23 cellular contexts compared by ENCODE assay signal in the genomic region with DNA sequence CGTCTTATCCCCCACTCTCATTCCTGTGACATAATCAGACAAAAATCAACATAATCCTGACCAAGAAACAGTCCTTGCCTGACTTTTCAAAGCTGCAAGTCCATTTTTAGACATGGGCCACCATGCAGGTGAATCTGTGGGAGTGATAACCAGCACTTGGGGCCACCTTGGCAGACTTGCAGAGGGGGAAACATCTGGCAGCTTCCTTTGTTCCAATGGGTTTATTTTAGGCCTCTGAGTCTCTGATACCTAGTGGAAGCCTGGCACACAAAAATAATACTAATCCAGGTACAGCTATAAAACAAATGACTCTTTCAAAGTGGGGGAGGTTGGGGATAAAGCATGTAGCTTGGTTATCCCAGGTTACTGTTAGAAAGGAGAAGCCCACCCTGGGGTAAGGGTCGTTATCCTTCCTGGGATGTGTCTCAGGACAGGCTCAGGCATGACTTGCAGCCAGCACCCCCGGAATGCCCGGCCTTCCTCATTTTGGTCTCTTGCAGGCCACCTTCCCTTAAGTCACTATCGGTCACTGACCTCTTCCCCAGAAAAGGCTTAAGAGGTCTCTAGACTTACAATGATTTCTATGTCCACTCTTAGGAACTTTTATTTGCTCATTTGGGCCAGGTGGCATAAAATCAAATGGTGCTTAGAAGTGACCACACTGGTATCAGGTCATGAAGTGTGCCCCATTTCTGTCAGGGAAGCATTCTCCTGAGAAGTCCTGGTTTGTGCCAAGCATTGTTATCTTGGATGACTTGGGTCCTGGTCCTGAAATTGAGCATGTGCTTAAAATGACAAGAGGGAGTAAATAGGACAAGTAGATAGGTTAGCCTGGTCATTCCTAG. TPM values are rescaled to one million over a fixed set of nuclear protein-coding genes. Genes with fewer than 3 reads are reported as not detected.
DNase-seq lines count a peak whose midpoint lies in the region; ATAC-seq, FAIRE-seq and TF ChIP-seq lines count a peak whose summit lies in the region.
"Had no signal": no experiment of that assay in that cellular context is flagged by ENCODE, and none has a peak within 500 bp of the region (broad histone marks: within the 10 kb centered on the region; RNA-seq: fewer than 3 reads in every experiment).

No MANE protein-coding gene starts in this region.

- H4K20me1 ChIP-seq in HepG2 (ENCODE audit: insufficient read depth, low read length), result 0 out of 2 replicates have a peak, but pooled peaks cover 3% of the 10 kb centered on the region

- no peak overlapping the region for H3K4me3 ChIP-seq in right lobe of liver
- H3K4me3 ChIP-seq in HepG2 (replicated peaks in 1 of 3; ENCODE audit: insufficient read depth in 1 of 3, low read depth in 2 of 3, low read length in 3 of 3), result no peak overlapping the region
- H3K4me3 ChIP-seq in dorsolateral prefrontal cortex, result no peak overlapping the region
- no peak overlapping the region for H3K4me3 ChIP-seq in naive thymus-derived CD4-positive, alpha-beta T cell (ENCODE audit: low read length)
- H3K4me3 ChIP-seq in vagina, result no peak overlapping the region
- H3K4me3 ChIP-seq: A549, HAP-1, SJCRH30, upper lobe of left lung had no signal

- H3K79me2 ChIP-seq in HepG2 (ENCODE audit: insufficient read depth, low read length), result peaks cover 17% of the 10 kb centered on the region

- H3K4me2 ChIP-seq in HepG2 (ENCODE audit: low read depth, low read length), result no peak overlapping the region
- H3K4me2 ChIP-seq: A549 had no signal

- ATAC-seq in right lobe of liver, result peak; percentile 11 to 50 (median 34)
- ATAC-seq in HepG2, result no peak
- ATAC-seq in naive thymus-derived CD4-positive, alpha-beta T cell, result peak; percentile 57
- ATAC-seq in HG03439 (IDR thresholded peaks at IDR 0.05; ENCODE audit: unreplicated experiment), result no peak
- no peak for ATAC-seq in HG03108 (IDR thresholded peaks at IDR 0.05; ENCODE audit: unreplicated experiment)
- ATAC-seq: activated T-cell treated with anti-CD3 and anti-CD28 coated beads, Interleukin-2, amount 50 U/mL, for 4 hours had no signal

- no peak overlapping the region for H2AFZ ChIP-seq in HepG2 (ENCODE audit: low read length)

- no peak overlapping the region for H3K9ac ChIP-seq in HepG2 (ENCODE audit: insufficient read depth, low read depth, low read length)

- H3K9me3 ChIP-seq in right lobe of liver (no peaks in the 10 kb centered on the region), HepG2 (ENCODE audit: low read length) (no peaks in the 10 kb centered on the region), vagina (no peaks in the 10 kb centered on the region)
- no peaks in the 10 kb centered on the region for H3K9me3 ChIP-seq in naive thymus-derived CD4-positive, alpha-beta T cell (ENCODE audit: control insufficient read depth in 2 of 3, low read length in 3 of 3)
- H3K9me3 ChIP-seq: A549, Caco-2, HAP-1, SJCRH30, upper lobe of left lung had no signal

- no peaks in the 10 kb centered on the region for H3K27me3 ChIP-seq in right lobe of liver
- H3K27me3 ChIP-seq in HepG2 (ENCODE audit: control insufficient read depth in 1 of 2, insufficient read depth in 2 of 2, low read length in 2 of 2), result no peaks in the 10 kb centered on the region
- H3K27me3 ChIP-seq in dorsolateral prefrontal cortex, result no peaks in the 10 kb centered on the region
- no peaks in the 10 kb centered on the region for H3K27me3 ChIP-seq in naive thymus-derived CD4-positive, alpha-beta T cell (ENCODE audit: control insufficient read depth in 2 of 2, insufficient read depth in 2 of 2, low read length in 2 of 2)
- no peaks in the 10 kb centered on the region for H3K27me3 ChIP-seq in vagina
- H3K27me3 ChIP-seq: upper lobe of left lung had no signal

- BruUV-seq in HepG2 (replicated peaks; lab: Mats Ljungman, UMichigan), result no TSS peak

- CTCF ChIA-PET in HepG2 (lab: Yijun Ruan, JAX; ENCODE audit: low intra/inter-chr PET ratio, low total read pairs), result no interaction called here
- CTCF ChIA-PET in naive thymus-derived CD4-positive, alpha-beta T cell (lab: Charles Lee), result no interaction called here

- H3K4me1 Mint-ChIP-seq in naive thymus-derived CD4-positive, alpha-beta T cell, result peaks cover 0 to 10% (median 0%) of the 10 kb centered on the region in 7 donors
- H3K4me1 Mint-ChIP-seq: activated naive CD8-positive, alpha-beta T cell treated with anti-CD3 and anti-CD28 coated beads, Interleukin-2, amount 10 ng/mL, durations not matched to agents 7 days and 5 days; natural killer cell had no signal

- 85% methylated on average over 4 of the region's 5 CpGs for WGBS in right lobe of liver (ENCODE audit: insufficient coverage, low coverage, low lambda C conversion rate, missing lambda C conversion rate)
- WGBS in HepG2 (ENCODE audit: low lambda C conversion rate), result 93% methylated on average over 5 of the region's 5 CpGs

- intact Hi-C loops in right lobe of liver (cut with DNase I) (no loop called here), HepG2 (cut with micrococcal nuclease; ENCODE audit: unreplicated experiment) (no loop called here), dorsolateral prefrontal cortex (cut with DNase I) (loop anchor here in 1 of 2 donors (5.0 kb wide), 1 partner anchor 33 kb away; no protein-coding TSS in a partner anchor), vagina (cut with DNase I) (no loop called here)
- intact Hi-C loops in naive thymus-derived CD4-positive, alpha-beta T cell (cut with micrococcal nuclease), result no loop called here

- H3K27ac ChIP-seq in right lobe of liver (no peak overlapping the region), HepG2 (ENCODE audit: extremely low read length, insufficient read depth, low read length) (no peak overlapping the region), dorsolateral prefrontal cortex (peak overlapping the region in 36 of 59 donors; percentile 1 to 81 (median 60)), vagina (peak overlapping the region; percentile 74)
- H3K27ac ChIP-seq in naive thymus-derived CD4-positive, alpha-beta T cell (ENCODE audit: low read depth, low read length), result no peak overlapping the region
- H3K27ac ChIP-seq: A549, SJCRH30 had no signal

- no peak for TF ChIP-seq POLR2A in right lobe of liver (IDR thresholded peaks at IDR 0.05)
- TF ChIP-seq POLR2A in HepG2 (IDR thresholded peaks at IDR 0.05; ENCODE audit: insufficient read depth in 1 of 2, low read depth in 2 of 2, low read length in 2 of 2), result no peak
- TF ChIP-seq POLR2A in vagina (IDR thresholded peaks at IDR 0.05), result no peak

- in situ Hi-C loops in HepG2 (cut with HindIII; ENCODE audit: extremely low pct_ligation_motif_present, low pct_unique_long_range_greater_than_20kb), result no loop called here

- peak overlapping the region in 1 of 9 donors; percentile 39 for H3K27ac Mint-ChIP-seq in naive thymus-derived CD4-positive, alpha-beta T cell
- H3K27ac Mint-ChIP-seq: activated naive CD8-positive, alpha-beta T cell treated with anti-CD3 and anti-CD28 coated beads, Interleukin-2, amount 10 ng/mL, durations not matched to agents 7 days and 5 days; natural killer cell had no signal

- H3K4me1 ChIP-seq in right lobe of liver (peaks cover 0 to 22% (median 5%) of the 10 kb centered on the region in 4 donors), HepG2 (ENCODE audit: insufficient read depth, low read length) (peaks cover 60% of the 10 kb centered on the region), vagina (peaks cover 39% of the 10 kb centered on the region)
- H3K4me1 ChIP-seq in naive thymus-derived CD4-positive, alpha-beta T cell (ENCODE audit: control insufficient read depth in 2 of 2, insufficient read depth in 2 of 2, low read length in 2 of 2), result no peaks in the 10 kb centered on the region
- H3K4me1 ChIP-seq: HAP-1, SJCRH30 had no signal

- H3K36me3 ChIP-seq in right lobe of liver, result no peaks in the 10 kb centered on the region
- H3K36me3 ChIP-seq in HepG2 (replicated peaks in 1 of 2; ENCODE audit: control insufficient read depth in 1 of 2, insufficient read depth in 2 of 2, low read length in 2 of 2), result peaks cover 4 to 5% of the 10 kb centered on the region in 2 experiments; a peak in 3 of 5 replicates
- no peaks in the 10 kb centered on the region for H3K36me3 ChIP-seq in naive thymus-derived CD4-positive, alpha-beta T cell (ENCODE audit: control insufficient read depth in 2 of 3, insufficient read depth in 3 of 3, low read length in 3 of 3)
- H3K36me3 ChIP-seq in vagina, result no peaks in the 10 kb centered on the region
- H3K36me3 ChIP-seq: HAP-1, SJCRH30, upper lobe of left lung had no signal

- H3K27me3 Mint-ChIP-seq in naive thymus-derived CD4-positive, alpha-beta T cell, result peaks cover 0 to 4% (median 0%) of the 10 kb centered on the region in 5 donors
- H3K27me3 Mint-ChIP-seq: activated naive CD8-positive, alpha-beta T cell treated with anti-CD3 and anti-CD28 coated beads, Interleukin-2, amount 10 ng/mL, durations not matched to agents 7 days and 5 days had no signal

- DNase-seq in right lobe of liver, result peak in 1 of 3 donors; percentile 42
- DNase-seq in HepG2 (ENCODE audit: low spot score), result no peak
- no peak for DNase-seq in dorsolateral prefrontal cortex
- DNase-seq in naive thymus-derived CD4-positive, alpha-beta T cell, result no peak
- no peak for DNase-seq in vagina (ENCODE audit: extremely low spot score in 2 of 2)
- no peak for DNase-seq in C1 segment of cervical spinal cord (lab: John Stamatoyannopoulos, UW)
- DNase-seq: activated naive CD8-positive, alpha-beta T cell treated with anti-CD3 and anti-CD28 coated beads, Interleukin-2, amount 10 ng/mL, durations not matched to agents 7 days and 5 days; activated T-cell treated with anti-CD3 and anti-CD28 coated beads, Interleukin-2, amount 50 U/mL, for 4 hours; Caco-2; central memory CD4-positive, alpha-beta T cell; effector memory CD4-positive, alpha-beta T cell; natural killer cell; NCI-H1105; retina; SJCRH30; stimulated activated CD4-positive, alpha-beta T cell treated with anti-CD3 and anti-CD28 coated beads, Interleukin-4, amount 100 ng/mL, for 1 hour had no signal

- no peak for FAIRE-seq in HepG2 (lab: Jason Lieb, UNC)
- FAIRE-seq: A549, G401.6, GM12891 had no signal

- no peak overlapping the region for H3K4me3 Mint-ChIP-seq in naive thymus-derived CD4-positive, alpha-beta T cell
- H3K4me3 Mint-ChIP-seq: activated naive CD8-positive, alpha-beta T cell treated with anti-CD3 and anti-CD28 coated beads, Interleukin-2, amount 10 ng/mL, durations not matched to agents 7 days and 5 days; activated T-cell treated with anti-CD3 and anti-CD28 coated beads, Interleukin-2, amount 50 U/mL, for 4 hours; natural killer cell had no signal

- peaks cover 0 to 3% (median 0%) of the 10 kb centered on the region in 11 donors for H3K9me3 Mint-ChIP-seq in naive thymus-derived CD4-positive, alpha-beta T cell
- H3K9me3 Mint-ChIP-seq: activated naive CD8-positive, alpha-beta T cell treated with anti-CD3 and anti-CD28 coated beads, Interleukin-2, amount 10 ng/mL, durations not matched to agents 7 days and 5 days; natural killer cell had no signal

- H3K36me3 Mint-ChIP-seq in naive thymus-derived CD4-positive, alpha-beta T cell, result peaks cover 0 to 6% (median 0%) of the 10 kb centered on the region in 5 donors
- H3K36me3 Mint-ChIP-seq: activated naive CD8-positive, alpha-beta T cell treated with anti-CD3 and anti-CD28 coated beads, Interleukin-2, amount 10 ng/mL, durations not matched to agents 7 days and 5 days; natural killer cell had no signal

- no peak for TF ChIP-seq CTCF in right lobe of liver (IDR thresholded peaks at IDR 0.05)
- TF ChIP-seq CTCF in HepG2 (CRISPR knock-in tag; IDR thresholded peaks at IDR 0.05), result no peak
- no peak for TF ChIP-seq CTCF in dorsolateral prefrontal cortex (IDR thresholded peaks at IDR 0.05 in 54 of 56, conservative IDR thresholded peaks at IDR 0.05 in 2 of 56; ENCODE audit: low read depth in 1 of 56, partially characterized antibody in 56 of 56)
- TF ChIP-seq CTCF in vagina (IDR thresholded peaks at IDR 0.05), result no peak

- TF ChIP-seq EP300 in HepG2 (IDR thresholded peaks at IDR 0.05; ENCODE audit: low read depth in 2 of 2, low read length in 2 of 2) (no peak), HepG2 (CRISPR knock-in tag; IDR thresholded peaks at IDR 0.05; ENCODE audit: borderline replicate concordance) (no peak)

- TF ChIP-seq RAD21 in HepG2 (CRISPR knock-in tag; IDR thresholded peaks at IDR 0.05), result no peak

- POLR2A ChIA-PET in HepG2 (lab: Yijun Ruan, JAX), result no interaction called here
- POLR2A ChIA-PET in naive thymus-derived CD4-positive, alpha-beta T cell (lab: Charles Lee), result no interaction called here

RNA-seq across cellular contexts. Expression of gene EEPD1, which starts 37.6 kb away (rescaled TPM):
- 10 to 100 TPM in 4 of 6 experiments, 1 to 10 TPM in 2; 5.9 to 18.6 (median 10.6) TPM for total RNA-seq in right lobe of liver
- 10.0 and 10.1 TPM in 2 replicates for total RNA-seq in HepG2 (2016; rRNA removed; fragmentation: Illumina TruSeq; extraction: Trizol)
- total RNA-seq in HepG2 (2016; cell fraction: cytosol; rRNA removed; fragmentation: Illumina TruSeq; extraction: Trizol; ENCODE audit: low read depth), result 2.6 and 4.1 TPM in 2 replicates
- total RNA-seq in HepG2 (2016; cell fraction: insoluble cytoplasmic fraction; rRNA removed; fragmentation: Illumina TruSeq; extraction: Trizol), result 6.6 and 8.8 TPM in 2 replicates
- 4.1 and 4.5 TPM in 2 replicates for total RNA-seq in HepG2 (2016; cell fraction: membrane; rRNA removed; fragmentation: Illumina TruSeq; extraction: Trizol)
- 8.1 and 10.7 TPM in 2 replicates for total RNA-seq in HepG2 (2016; cell fraction: nucleus; rRNA removed; fragmentation: Illumina TruSeq; extraction: Trizol)
- polyA plus RNA-seq in HepG2 (2011; rRNA removed), result 16.4 and 18.4 TPM in 2 replicates
- 13.7 and 15.2 TPM in 2 replicates for polyA plus RNA-seq in HepG2 (2011; cell fraction: cytosol; rRNA removed)
- polyA plus RNA-seq in HepG2 (2011; cell fraction: nucleus; rRNA removed), result 36.9 and 55.6 TPM in 2 replicates
- polyA plus RNA-seq in HepG2 (2012), result 17.7 and 30.3 TPM in 2 replicates
- 1.3 and 1.6 TPM in 2 replicates for polyA plus RNA-seq in HepG2 (2016; cell fraction: cytosol; fragmentation: Illumina TruSeq; extraction: Trizol; ENCODE audit: low read depth)
- 9.2 and 12.3 TPM in 2 replicates for polyA plus RNA-seq in HepG2 (2016; cell fraction: insoluble cytoplasmic fraction; fragmentation: Illumina TruSeq; extraction: Trizol; ENCODE audit: low read depth)
- 2.9 and 3.7 TPM in 2 replicates for polyA plus RNA-seq in HepG2 (2016; cell fraction: membrane; fragmentation: Illumina TruSeq; extraction: Trizol; ENCODE audit: low read depth)
- polyA plus RNA-seq in HepG2 (2016; cell fraction: nucleus; fragmentation: Illumina TruSeq; extraction: Trizol; ENCODE audit: insufficient read depth, low read depth), result 36.8 and 40.3 TPM in 2 replicates
- polyA minus RNA-seq in HepG2 (2011; rRNA and poly(A)+ RNA removed; ENCODE audit: low replicate concordance), result 1.7 and 22.0 TPM in 2 replicates
- 6.0 and 8.7 TPM in 2 replicates for polyA minus RNA-seq in HepG2 (2011; cell fraction: cytosol; rRNA and poly(A)+ RNA removed)
- 31.8 and 34.1 TPM in 2 replicates for polyA minus RNA-seq in HepG2 (2011; cell fraction: nucleus; rRNA and poly(A)+ RNA removed)
- total RNA-seq in dorsolateral prefrontal cortex, result 10 to 100 TPM in 119 of 120 experiments, 1 to 10 TPM in 1; 9.9 to 35.5 (median 17.5) TPM
- total RNA-seq in naive thymus-derived CD4-positive, alpha-beta T cell, result 10 to 100 TPM in 2 of 5 experiments, 1 to 10 TPM in 3; 2.2 to 13.2 (median 3.7) TPM
- polyA plus RNA-seq in naive thymus-derived CD4-positive, alpha-beta T cell, result 10 to 100 TPM; 12.3 to 15.8 TPM
- 9.8 TPM for total RNA-seq in vagina

Comparison
In these comparisons a context has a peak if more than half of its experiments do, and no peak if none do; other contexts are left out.
1. ATAC-seq: peak in right lobe of liver (4 of 4) and naive thymus-derived CD4-positive, alpha-beta T cell (single experiment); none in HepG2 (single experiment), HG03439 (single experiment) and HG03108 (single experiment).
2. H3K27ac ChIP-seq: peak in dorsolateral prefrontal cortex (36 of 59) and vagina (single experiment); none in right lobe of liver (0 of 3), HepG2 (single experiment) and naive thymus-derived CD4-positive, alpha-beta T cell (single experiment).